Comparison of ENCODE assay signal across 14 cellular contexts in genomic region chr20:16760431-16761304, GRCh38. TPM values are rescaled to one million over a fixed set of nuclear protein-coding genes. Genes with fewer than 3 reads are reported as not detected.
DNase-seq lines count a peak whose midpoint lies in the region; ATAC-seq, FAIRE-seq and TF ChIP-seq lines count a peak whose summit lies in the region.
"Had no signal": no experiment of that assay in that cellular context is flagged by ENCODE, and none has a peak within 500 bp of the region (broad histone marks: within the 10 kb centered on the region; RNA-seq: fewer than 3 reads in every experiment).

No MANE protein-coding gene starts in this region.

- CTCF ChIA-PET in A549 (lab: Yijun Ruan, JAX) = interaction anchor here (0.7 to 4.3 kb wide), 47 partner anchors 9 to 1268 kb away, joined by 3 to 56 read pairs (median 4); partner anchors contain the start of gene OTOR
- CTCF ChIA-PET in HCT116 (lab: Charles Lee) = interaction anchor here (0.7 to 1.6 kb wide), 6 partner anchors 13 to 242 kb away, joined by 3 to 5 read pairs (median 3); no protein-coding TSS in a partner anchor

- H3K4me1 ChIP-seq in A549 = no peaks in the 10 kb centered on the region
- H3K4me1 ChIP-seq in HCT116 (ENCODE audit: control insufficient read depth in 1 of 2, insufficient read depth in 2 of 2, low read length in 2 of 2) = 0 out of 4 replicates have a peak, but pooled peaks cover 0 to 6% of the 10 kb centered on the region in 2 experiments
- H3K4me1 ChIP-seq in body of pancreas = peaks cover 10% of the 10 kb centered on the region

- no peak overlapping the region for H3K9ac ChIP-seq in HCT116 (ENCODE audit: low read length)

- RAD21 ChIA-PET in HCT116 (lab: Charles Lee; ENCODE audit: low non-redundant PET in 1 of 2, low total read pairs in 2 of 2, uncharacterized antibody in 2 of 2, unreplicated experiment in 2 of 2) = no interaction called here

- TF ChIP-seq RAD21 in A549 (conservative IDR thresholded peaks at IDR 0.05 in 1 of 2, IDR thresholded peaks at IDR 0.05 in 1 of 2) (no peak), HCT116 (IDR thresholded peaks at IDR 0.05; ENCODE audit: low read depth) (no peak)

- no peaks in the 10 kb centered on the region for H3K79me2 ChIP-seq in HCT116 (ENCODE audit: insufficient read depth, low read length)

- H3K9me3 ChIP-seq in A549 (no peaks in the 10 kb centered on the region; the same call in none of the 3 replicates), HCT116 (ENCODE audit: control insufficient read depth in 1 of 2, insufficient read depth in 1 of 2, low read depth in 1 of 2, low read length in 2 of 2) (no peaks in the 10 kb centered on the region), body of pancreas (no peaks in the 10 kb centered on the region)
- H3K9me3 ChIP-seq: heart right ventricle, suprapubic skin had no signal

- peak overlapping the region; percentile 23 for H3K27ac Mint-ChIP-seq in mesothelial cell of epicardium
- H3K27ac Mint-ChIP-seq: activated naive CD4-positive, alpha-beta T cell treated with anti-CD3 and anti-CD28 coated beads, Interleukin-2, amount 50 U/mL, for 72 hours had no signal

- H3K9me2 ChIP-seq in HCT116 (ENCODE audit: insufficient read depth) = no peaks in the 10 kb centered on the region

- 28% methylated on average over 11 of the region's 11 CpGs for WGBS in A549 (ENCODE audit: missing lambda C conversion rate)
- WGBS in body of pancreas, 2 donors = 17 to 18% methylated on average over 11 of the region's 11 CpGs

- no peaks in the 10 kb centered on the region for H3K27me3 Mint-ChIP-seq in mesothelial cell of epicardium (ENCODE audit: low read depth)

- peaks cover 27% of the 10 kb centered on the region for H3K4me1 Mint-ChIP-seq in mesothelial cell of epicardium

- no peak overlapping the region for H3K27ac ChIP-seq in A549
- no peak overlapping the region for H3K27ac ChIP-seq in HCT116 (ENCODE audit: low read depth, low read length)
- no peak overlapping the region for H3K27ac ChIP-seq in body of pancreas
- H3K27ac ChIP-seq: heart right ventricle, SK-N-MC, suprapubic skin had no signal

- TF ChIP-seq POLR2A in A549 (IDR thresholded peaks at IDR 0.05; ENCODE audit: low read length) (no peak), HCT116 (IDR thresholded peaks at IDR 0.05; ENCODE audit: borderline replicate concordance, extremely low read depth, insufficient read depth, insufficient read length) (no peak), body of pancreas (IDR thresholded peaks at IDR 0.05) (no peak)

- DNase-seq in A549 (ENCODE audit: low read depth in 1 of 2, low spot score in 1 of 2) (no peak), HCT116 (ENCODE audit: low read depth, low spot score) (no peak), body of pancreas (peak; percentile 7 to 60 (median 36)), mesothelial cell of epicardium (ENCODE audit: low spot score in 2 of 2, unreplicated experiment in 2 of 2) (no peak), NCI-H1436 treated with DMSO at 0.1 percent for 48 hours (lab: John Stamatoyannopoulos, UW) (no peak), NCI-H2227 (lab: John Stamatoyannopoulos, UW; ENCODE audit: unreplicated experiment) (no peak), HCEC 1CT (no peak)

- BruUV-seq in HCT116 (replicated peaks; lab: Mats Ljungman, UMichigan) = no TSS peak

- POLR2A ChIA-PET in A549 (lab: Yijun Ruan, JAX) = no interaction called here
- POLR2A ChIA-PET in HCT116 (lab: Charles Lee) = no interaction called here

- peak; percentile 55 to 57; a peak in 5 of 6 replicates for ATAC-seq in A549
- peak; percentile 29 for ATAC-seq in HCT116
- ATAC-seq in body of pancreas = peak; percentile 62
- no peak for ATAC-seq in HG03095 (IDR thresholded peaks at IDR 0.05; ENCODE audit: unreplicated experiment)

- H3K36me3 Mint-ChIP-seq in mesothelial cell of epicardium = no peaks in the 10 kb centered on the region

- TF ChIP-seq CTCF in A549 (IDR thresholded peaks at IDR 0.05) (no peak), HCT116 (IDR thresholded peaks at IDR 0.05 in 2 of 3, conservative IDR thresholded peaks at IDR 0.05 in 1 of 3; ENCODE audit: borderline replicate concordance in 1 of 3, insufficient read depth in 1 of 3, low read depth in 2 of 3, low read length in 2 of 3) (no peak), body of pancreas (IDR thresholded peaks at IDR 0.05) (peak in 2 of 7 experiments; percentile 12 to 14), mesothelial cell of epicardium (IDR thresholded peaks at IDR 0.05; ENCODE audit: unreplicated experiment) (no peak)

- intact Hi-C loops in HCT116 (cut with micrococcal nuclease) (loop anchor here (1.0 to 2.0 kb wide), 2 partner anchors 60 to 242 kb away; no protein-coding TSS in a partner anchor), body of pancreas (cut with DNase I) (no loop called here)

- H4K20me1 ChIP-seq in HCT116 (ENCODE audit: insufficient read depth) = no peaks in the 10 kb centered on the region

- H2AFZ ChIP-seq in HCT116 (ENCODE audit: low read depth, low read length, poor library complexity, severe bottlenecking) = no peak overlapping the region

- no peak for TF ChIP-seq EP300 in A549 (IDR thresholded peaks at IDR 0.05)

- FAIRE-seq in A549 (lab: Jason Lieb, UNC) = no peak

- H3K27me3 ChIP-seq in HCT116 (ENCODE audit: insufficient read depth, low read length) (peaks cover 29% of the 10 kb centered on the region), body of pancreas (no peaks in the 10 kb centered on the region)

- H3K4me3 ChIP-seq in A549 = no peak overlapping the region
- H3K4me3 ChIP-seq in HCT116 (replicated peaks in 1 of 2; ENCODE audit: low read depth in 1 of 2, low read length in 2 of 2) = no peak overlapping the region
- no peak overlapping the region for H3K4me3 ChIP-seq in body of pancreas
- H3K4me3 ChIP-seq: heart right ventricle, SK-N-MC, suprapubic skin had no signal

- H3K4me2 ChIP-seq in A549 = peak overlapping the region; percentile 28; the same call in 1 of the 3 replicates
- H3K4me2 ChIP-seq in HCT116 (ENCODE audit: low read length) = 0 out of 2 replicates have a peak overlapping the region, but pooled peaks have one; percentile 6

- peaks cover 7% of the 10 kb centered on the region for H3K9me3 Mint-ChIP-seq in mesothelial cell of epicardium

- H3K4me3 Mint-ChIP-seq in mesothelial cell of epicardium = no peak overlapping the region

- H3K36me3 ChIP-seq in HCT116 (ENCODE audit: control insufficient read depth in 1 of 2, insufficient read depth in 2 of 2, low read length in 2 of 2) (no peaks in the 10 kb centered on the region), body of pancreas (replicated peaks in 1 of 2; ENCODE audit: insufficient read depth in 1 of 2, low read depth in 2 of 2) (no peaks in the 10 kb centered on the region)
- H3K36me3 ChIP-seq: heart right ventricle, suprapubic skin had no signal

TF ChIP-seq in A549, 52 proteins besides CTCF, POLR2A, EP300 and RAD21 (continues in another document):
- no peak for TF ChIP-seq EHF (CRISPR knock-in tag; IDR thresholded peaks at IDR 0.05)
- TF ChIP-seq ZFP36 (IDR thresholded peaks at IDR 0.05; ENCODE audit: borderline replicate concordance, partially characterized antibody) = no peak
- no peak for TF ChIP-seq JUN (IDR thresholded peaks at IDR 0.05)
- no peak for TF ChIP-seq BCL3 (IDR thresholded peaks at IDR 0.05)
- no peak for TF ChIP-seq CBX8 (IDR thresholded peaks at IDR 0.05)

TF ChIP-seq in HCT116, 20 proteins besides CTCF, POLR2A, EP300 and RAD21 (continues in another document):
- TF ChIP-seq SIN3A (IDR thresholded peaks at IDR 0.05; ENCODE audit: low read depth) (no peak), YY1 (IDR thresholded peaks at IDR 0.05; ENCODE audit: extremely low read depth, insufficient replicate concordance, low read depth, low read length) (no peak), ZNF274 (IDR thresholded peaks at IDR 0.05; ENCODE audit: low read depth, low read length) (no peak), CEBPB (IDR thresholded peaks at IDR 0.05; ENCODE audit: low read depth) (no peak), ZBTB33 (IDR thresholded peaks at IDR 0.05; ENCODE audit: extremely low read depth, insufficient replicate concordance, low read length) (no peak), SP1 (IDR thresholded peaks at IDR 0.05; ENCODE audit: low read depth) (no peak), JUND (IDR thresholded peaks at IDR 0.05) (no peak), EZH2phosphoT487 (IDR thresholded peaks at IDR 0.05; ENCODE audit: borderline replicate concordance) (no peak), CBX3 (IDR thresholded peaks at IDR 0.05; ENCODE audit: low read depth) (no peak), EZH2 (IDR thresholded peaks at IDR 0.05) (no peak), ELF1 (IDR thresholded peaks at IDR 0.05; ENCODE audit: borderline replicate concordance, low read depth) (no peak)

RNA-seq across cellular contexts. Expression of gene OTOR, which starts 12.5 kb away (rescaled TPM):
- polyA plus RNA-seq in A549 (2011; rRNA removed) (not detected in 2 replicates), A549 (2017; fragmentation: RNase III; extraction: RNeasy Plus Mini Kit Qiagen cat#74134 plus additional on column Dnase treatment) (not detected in 3 replicates)
- polyA plus RNA-seq in A549 (2012; cell fraction: cytosol; rRNA removed) = not detected in 2 replicates
- polyA plus RNA-seq in A549 (2012; cell fraction: nucleus; rRNA removed) = not detected in 2 replicates
- polyA minus RNA-seq in A549 (2011; rRNA and poly(A)+ RNA removed) = not detected in 2 replicates
- total RNA-seq in HCT116 (2021; ENCODE audit: unreplicated experiment) (not detected), body of pancreas (not detected), mesothelial cell of epicardium (not detected in 3 replicates)
- polyA plus RNA-seq in HCT116 (2012) = not detected in 2 replicates
- total RNA-seq: activated naive CD4-positive, alpha-beta T cell treated with anti-CD3 and anti-CD28 coated beads, Interleukin-2, amount 50 U/mL, for 72 hours; chondrocyte; heart right ventricle; lower leg skin; suprapubic skin had no signal
- polyA plus RNA-seq: heart right ventricle had no signal

RNA-seq across cellular contexts. Expression of gene SNRPB2, which starts 30.8 kb away (rescaled TPM):
- 128 and 216 TPM in 2 replicates for polyA plus RNA-seq in A549 (2011; rRNA removed)
- polyA plus RNA-seq in A549 (2012; cell fraction: cytosol; rRNA removed) = 48.8 and 70.9 TPM in 2 replicates
- 22.0 and 33.0 TPM in 2 replicates for polyA plus RNA-seq in A549 (2012; cell fraction: nucleus; rRNA removed)
- polyA plus RNA-seq in A549 (2017; fragmentation: RNase III; extraction: RNeasy Plus Mini Kit Qiagen cat#74134 plus additional on column Dnase treatment) = 166 to 185 TPM (median 178 TPM) in 3 replicates
- polyA minus RNA-seq in A549 (2011; rRNA and poly(A)+ RNA removed) = 20.8 and 26.4 TPM in 2 replicates
- total RNA-seq in HCT116 (2021; ENCODE audit: unreplicated experiment) = 78.4 TPM
- polyA plus RNA-seq in HCT116 (2012) = 29.0 and 37.5 TPM in 2 replicates
- total RNA-seq in body of pancreas = 1 to 10 TPM; 9.9 TPM
- total RNA-seq in mesothelial cell of epicardium = 63.9 to 70.5 TPM (median 65.2 TPM) in 3 replicates

Comparison
In these comparisons a context has a peak if more than half of its experiments do, and no peak if none do; other contexts are left out.
1. DNase-seq: peak in body of pancreas (4 of 4); none in A549 (0 of 2), HCT116 (single experiment), mesothelial cell of epicardium (0 of 2), NCI-H1436 treated with DMSO at 0.1 percent for 48 hours (single experiment), NCI-H2227 (single experiment) and HCEC 1CT (single experiment).